ENCODE assay signal across 8 cellular contexts in the genomic region with DNA sequence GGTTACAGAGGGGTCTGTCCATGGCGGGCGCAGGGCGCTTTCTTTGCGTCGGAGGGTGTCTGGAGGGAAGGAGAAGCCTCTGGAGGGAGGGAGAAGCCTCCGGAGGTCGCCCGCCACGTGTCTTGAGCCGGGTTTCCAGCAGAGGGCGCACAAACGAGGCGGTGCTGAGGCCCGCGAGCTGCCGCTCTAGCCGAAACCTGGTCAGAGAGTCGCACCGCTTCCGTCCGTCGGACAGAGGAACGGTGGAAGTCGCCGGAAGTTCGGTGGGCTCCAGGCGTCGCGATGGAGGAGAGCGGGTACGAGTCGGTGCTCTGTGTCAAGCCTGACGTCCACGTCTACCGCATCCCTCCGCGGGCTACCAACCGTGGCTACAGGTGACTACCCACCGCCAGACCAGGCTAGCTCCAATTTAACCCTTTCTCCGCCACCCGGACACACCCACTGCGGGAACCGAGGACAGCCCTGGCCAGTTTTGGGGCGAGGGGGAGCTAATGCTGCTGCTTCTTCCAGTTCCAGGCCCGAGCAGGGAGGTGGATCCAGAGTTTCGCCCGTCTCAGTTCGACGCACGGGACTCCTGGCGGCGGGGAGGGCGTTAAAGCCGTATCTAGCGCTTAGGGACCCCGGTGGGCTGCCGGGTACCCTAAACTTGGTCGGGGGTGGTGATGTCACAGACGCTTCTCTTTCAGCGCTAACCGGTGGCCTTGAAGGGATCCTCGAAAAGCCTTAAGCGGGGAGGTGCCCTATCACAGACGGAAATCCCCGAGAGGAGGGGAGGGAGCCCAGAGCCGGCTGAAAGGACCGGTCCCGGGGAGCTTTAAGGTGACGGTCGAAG. TPM values are rescaled to one million over a fixed set of nuclear protein-coding genes. Genes with fewer than 3 reads are reported as not detected.
A peak's percentile ranks its signal among the peaks of the same experiment; 100 is the strongest.
DNase-seq lines count a peak whose midpoint lies in the region; ATAC-seq, FAIRE-seq and TF ChIP-seq lines count a peak whose summit lies in the region.

A gene with protein sequence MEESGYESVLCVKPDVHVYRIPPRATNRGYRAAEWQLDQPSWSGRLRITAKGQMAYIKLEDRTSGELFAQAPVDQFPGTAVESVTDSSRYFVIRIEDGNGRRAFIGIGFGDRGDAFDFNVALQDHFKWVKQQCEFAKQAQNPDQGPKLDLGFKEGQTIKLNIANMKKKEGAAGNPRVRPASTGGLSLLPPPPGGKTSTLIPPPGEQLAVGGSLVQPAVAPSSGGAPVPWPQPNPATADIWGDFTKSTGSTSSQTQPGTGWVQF (plus strand): TSS at position 245 of the 832 bp plus-strand sequence. CDS start 38 bp downstream, at position 283.

- H3K9me3 Mint-ChIP-seq in activated T-cell treated with anti-CD3 and anti-CD28 coated beads, Interleukin-2, amount 50 U/mL, for 72 hours, result no peaks in the 10 kb centered on the region

- peaks cover 11 to 44% (median 30%) of the 10 kb centered on the region in 3 donors for H3K4me1 ChIP-seq in esophagus squamous epithelium

- H3K36me3 Mint-ChIP-seq in activated T-cell treated with anti-CD3 and anti-CD28 coated beads, Interleukin-2, amount 50 U/mL, for 72 hours (ENCODE audit: insufficient read depth in 2 of 2), result peaks cover 4 to 14% of the 10 kb centered on the region in 2 donors

- H3K27me3 ChIP-seq in esophagus squamous epithelium, result no peaks in the 10 kb centered on the region

- H3K4me3 Mint-ChIP-seq in activated T-cell treated with anti-CD3 and anti-CD28 coated beads, Interleukin-2, amount 50 U/mL, for 72 hours, result peak within 1 kb of the TSS; percentile 97 to 98

- H3K27ac Mint-ChIP-seq in activated T-cell treated with anti-CD3 and anti-CD28 coated beads, Interleukin-2, amount 50 U/mL, for 72 hours, result peak within 1 kb of the TSS; percentile 97

- WGBS in esophagus squamous epithelium, 2 donors, result 0% methylated on average over 7 to 11 of the region's 70 CpGs

- peak in 2 of 4 donors; percentile 14 to 55 for TF ChIP-seq POLR2A in esophagus squamous epithelium (IDR thresholded peaks at IDR 0.05)

- TF ChIP-seq CTCF in esophagus squamous epithelium (IDR thresholded peaks at IDR 0.05), result peak; percentile 76 to 93 (median 89)

- FAIRE-seq in RCC 7860 (lab: Jason Lieb, UNC), result peak; percentile 33

- H3K27me3 Mint-ChIP-seq in activated T-cell treated with anti-CD3 and anti-CD28 coated beads, Interleukin-2, amount 50 U/mL, for 72 hours (ENCODE audit: low read depth), result no peaks in the 10 kb centered on the region

- intact Hi-C loops in esophagus squamous epithelium (cut with DNase I), result loop anchor here (10.0 kb wide), 1 partner anchor 54 kb away; no protein-coding TSS in a partner anchor

- DNase-seq in DMS79 (lab: John Stamatoyannopoulos, UW), result peak; percentile 86
- peak; percentile 94 to 95 for DNase-seq in Kasumi-1 (lab: John Stamatoyannopoulos, UW)
- peak; percentile 85 for DNase-seq in RCC 7860 (ENCODE audit: low spot score)
- DNase-seq in activated T-cell treated with anti-CD3 and anti-CD28 coated beads, Interleukin-2, amount 50 U/mL, for 72 hours, result peak; percentile 96 to 98
- DNase-seq in esophagus squamous epithelium (lab: John Stamatoyannopoulos, UW), result peak; percentile 18
- DNase-seq in myocyte (ENCODE audit: low read depth), result peak; percentile 93
- DNase-seq in stimulated activated CD8-positive, alpha-beta memory T cell treated with anti-CD3 and anti-CD28 coated beads, Interleukin-7, amount 100 ng/mL, for 4 hours (ENCODE audit: low read depth in 2 of 2), result peak; percentile 84 to 89

- peaks cover 39% of the 10 kb centered on the region for H3K4me1 Mint-ChIP-seq in activated T-cell treated with anti-CD3 and anti-CD28 coated beads, Interleukin-2, amount 50 U/mL, for 72 hours (ENCODE audit: low read depth)

- H3K36me3 ChIP-seq in esophagus squamous epithelium, result peaks cover 8 to 38% (median 17%) of the 10 kb centered on the region in 3 donors

- H3K9me3 ChIP-seq in esophagus squamous epithelium, result no peaks in the 10 kb centered on the region

- peak; percentile 83 for ATAC-seq in GM21737 (IDR thresholded peaks at IDR 0.05; ENCODE audit: unreplicated experiment)
- peak; percentile 93 to 94 for ATAC-seq in activated T-cell treated with anti-CD3 and anti-CD28 coated beads, Interleukin-2, amount 50 U/mL, for 72 hours (replicated peaks in 1 of 2)

- H3K4me3 ChIP-seq in esophagus squamous epithelium, result peak within 1 kb of the TSS; percentile 92 to 98 (median 95)

- H3K27ac ChIP-seq in esophagus squamous epithelium, result peak within 1 kb of the TSS; percentile 85 to 96 (median 91)

RNA-seq across cellular contexts. Expression of the gene that starts here (rescaled TPM):
- 10 to 100 TPM; 80.4 to 84.5 TPM for total RNA-seq in activated T-cell treated with anti-CD3 and anti-CD28 coated beads, Interleukin-2, amount 50 U/mL, for 72 hours
- total RNA-seq in esophagus squamous epithelium (10 to 100 TPM; 38.5 to 48.4 (median 47.2) TPM), myocyte (21.4 and 26.5 TPM in 2 replicates)
- 50.7 TPM for polyA plus RNA-seq in myocyte (2012)

Comparison
In these comparisons a context has a peak if more than half of its experiments do, and no peak if none do; other contexts are left out.
1. Peak in every context shown above with its lines: DNase-seq, ATAC-seq, H3K4me3 ChIP-seq and H3K27ac ChIP-seq.
2. DNase-seq: peak in every context shown above with its lines; median percentile 97 in activated T-cell treated with anti-CD3 and anti-CD28 coated beads, Interleukin-2, amount 50 U/mL, for 72 hours; 94 in Kasumi-1; 93 in myocyte; 86 in stimulated activated CD8-positive, alpha-beta memory T cell treated with anti-CD3 and anti-CD28 coated beads, Interleukin-7, amount 100 ng/mL, for 4 hours; 86 in DMS79; 85 in RCC 7860; 18 in esophagus squamous epithelium.